Comparison of ENCODE assay signal across 19 cellular contexts in genomic region chr2:230590333-230590732, GRCh38.
"Had no signal": no experiment of that assay in that cellular context is flagged by ENCODE, and none has a peak within 500 bp of the region (broad histone marks: within the 10 kb centered on the region; RNA-seq: fewer than 3 reads in every experiment).

No MANE protein-coding gene starts in this region.

- H3K27ac ChIP-seq: brain microvascular endothelial cell, colonic mucosa, gastrocnemius medialis, pancreas, right lobe of liver, thoracic aorta, upper lobe of right lung had no signal

- H3K9me3 ChIP-seq: colonic mucosa, gastrocnemius medialis, pancreas, right lobe of liver, thoracic aorta, upper lobe of right lung had no signal

- H3K27me3 ChIP-seq: brain microvascular endothelial cell, colonic mucosa, gastrocnemius medialis, pancreas, right lobe of liver, upper lobe of right lung had no signal

- H3K4me1 ChIP-seq: colonic mucosa, gastrocnemius medialis, pancreas, right lobe of liver, upper lobe of right lung had no signal

- H3K36me3 Mint-ChIP-seq: stimulated activated effector memory CD8-positive, alpha-beta T cell treated with anti-CD3 and anti-CD28 coated beads, Interleukin-12 subunit alpha, Interleukin-12 subunit beta, amount 100 ng/mL, for 72 hours had no signal

- ATAC-seq: gastrocnemius medialis, left lobe of liver, pancreas had no signal

- H3K36me3 ChIP-seq: brain microvascular endothelial cell, colonic mucosa, gastrocnemius medialis, pancreas, right lobe of liver, thoracic aorta, upper lobe of right lung had no signal

- H3K4me3 Mint-ChIP-seq: stimulated activated effector memory CD8-positive, alpha-beta T cell treated with anti-CD3 and anti-CD28 coated beads, Interleukin-12 subunit alpha, Interleukin-12 subunit beta, amount 100 ng/mL, for 72 hours had no signal

- H3K4me3 ChIP-seq: colonic mucosa, gastrocnemius medialis, lung, pancreas, right lobe of liver, thoracic aorta, upper lobe of right lung had no signal

- DNase-seq: activated CD4-positive, alpha-beta T cell treated with anti-CD3 and anti-CD28 coated beads, Interleukin-2, amount 50 U/mL, for 4 hours; activated CD4-positive, CD25-positive, alpha-beta regulatory T cell treated with anti-CD3 and anti-CD28 coated beads, Interleukin-2, amount 50 U/mL, for 72 hours; activated naive CD4-positive, alpha-beta T cell; aorta; brain microvascular endothelial cell; central memory CD4-positive, alpha-beta T cell; colonic mucosa; gastrocnemius medialis; head of caudate nucleus; pancreas; right lobe of liver; small intestine; stimulated activated CD4-positive, alpha-beta T cell treated with anti-CD3 and anti-CD28 coated beads, Interleukin-4, amount 100 ng/mL, for 24 hours; T1000; upper lobe of right lung had no signal
